Comparison of ENCODE assay signal across 9 cellular contexts in the genomic region with DNA sequence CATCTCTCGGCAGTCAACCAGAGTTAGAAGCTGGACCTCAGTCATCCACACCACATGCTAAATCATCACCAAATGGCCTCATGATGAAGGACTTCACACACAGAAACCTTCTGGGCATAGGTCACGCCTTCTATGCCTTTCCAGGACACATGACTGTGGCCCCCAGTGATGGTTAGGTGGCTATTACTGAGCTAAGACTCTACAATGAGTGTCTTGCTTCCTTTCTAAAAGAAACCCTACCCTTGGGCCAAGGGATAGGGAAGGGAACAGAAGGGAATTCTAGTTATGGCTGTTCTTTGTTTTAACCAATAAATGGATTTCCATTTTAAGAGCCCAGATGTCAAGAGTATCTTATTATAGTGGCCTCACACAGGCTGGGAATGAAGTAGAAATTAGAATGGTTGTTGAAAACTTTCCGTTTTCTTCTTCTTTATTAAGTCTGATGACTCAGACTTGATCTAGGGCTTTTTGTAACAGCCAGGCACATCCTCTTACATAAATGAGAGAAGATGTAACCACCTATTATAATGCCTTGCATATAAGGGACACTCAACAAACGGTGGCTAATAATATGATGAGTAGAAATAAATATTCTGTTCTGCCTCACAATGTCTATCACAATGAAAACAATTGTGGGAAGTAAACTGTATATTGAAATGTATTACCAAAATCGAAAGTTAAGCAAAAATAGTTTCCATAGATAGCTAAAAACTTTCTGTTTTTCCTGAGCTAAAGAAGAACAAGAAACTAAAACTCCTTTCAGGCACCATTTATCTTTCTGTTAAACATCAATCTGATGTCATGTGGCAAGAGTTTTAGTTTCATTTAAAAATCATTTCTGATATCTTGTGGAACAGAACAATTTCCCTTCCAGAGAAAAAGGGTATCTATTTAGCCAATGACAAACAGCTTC.
DNase-seq lines count a peak whose midpoint lies in the region; ATAC-seq and TF ChIP-seq lines count a peak whose summit lies in the region.
"Had no signal": no experiment of that assay in that cellular context is flagged by ENCODE, and none has a peak within 500 bp of the region (broad histone marks: within the 10 kb centered on the region; RNA-seq: fewer than 3 reads in every experiment).

No MANE protein-coding gene starts in this region.

- H3K27ac ChIP-seq in heart right ventricle: peak overlapping the region in 3 of 10 donors; percentile 13 to 37 (median 28)
- H3K27ac ChIP-seq: epithelial cell of prostate had no signal

- H3K27ac Mint-ChIP-seq in activated naive CD4-positive, alpha-beta T cell treated with anti-CD3 and anti-CD28 coated beads, Interleukin-2, amount 10 ng/mL, durations not matched to agents 7 days and 5 days: peak overlapping the region; percentile 94

- DNase-seq in activated naive CD4-positive, alpha-beta T cell treated with anti-CD3 and anti-CD28 coated beads, Interleukin-2, amount 10 ng/mL, durations not matched to agents 7 days and 5 days: no peak
- DNase-seq in activated naive CD4-positive, alpha-beta T cell treated with anti-CD3 and anti-CD28 coated beads, Interleukin-2, amount 50 U/mL, for 16 hours: no peak
- DNase-seq in NAMALWA (ENCODE audit: low spot score): peak; percentile 35
- DNase-seq in stimulated activated naive CD8-positive, alpha-beta T cell treated with anti-CD3 and anti-CD28 coated beads, Interleukin-15, Interleukin-2, amounts not matched to agents 100 U/mL and 50 U/mL, for 24 hours: no peak
- no peak for DNase-seq in HuH-7 (ENCODE audit: low spot score)
- no peak for DNase-seq in heart right ventricle
- no peak for DNase-seq in SW480 (ENCODE audit: low spot score)

- H3K36me3 Mint-ChIP-seq in activated naive CD4-positive, alpha-beta T cell treated with anti-CD3 and anti-CD28 coated beads, Interleukin-2, amount 10 ng/mL, durations not matched to agents 7 days and 5 days: no peaks in the 10 kb centered on the region

- H3K9me3 Mint-ChIP-seq in activated naive CD4-positive, alpha-beta T cell treated with anti-CD3 and anti-CD28 coated beads, Interleukin-2, amount 10 ng/mL, durations not matched to agents 7 days and 5 days: no peaks in the 10 kb centered on the region

- 72 to 78% methylated on average over 5 of the region's 5 CpGs for WGBS in heart right ventricle, 2 donors

- H3K27me3 Mint-ChIP-seq in activated naive CD4-positive, alpha-beta T cell treated with anti-CD3 and anti-CD28 coated beads, Interleukin-2, amount 10 ng/mL, durations not matched to agents 7 days and 5 days: no peaks in the 10 kb centered on the region

- peaks cover 32% of the 10 kb centered on the region for H3K4me1 Mint-ChIP-seq in activated naive CD4-positive, alpha-beta T cell treated with anti-CD3 and anti-CD28 coated beads, Interleukin-2, amount 10 ng/mL, durations not matched to agents 7 days and 5 days

- CTCF ChIA-PET in activated naive CD4-positive, alpha-beta T cell treated with anti-CD3 and anti-CD28 coated beads, Interleukin-2, amount 10 ng/mL, durations not matched to agents 7 days and 5 days (lab: Charles Lee): interaction anchor here (1.1 to 1.9 kb wide), 3 partner anchors 11 to 170 kb away, joined by 3 to 5 read pairs (median 3); no protein-coding TSS in a partner anchor

- no peaks in the 10 kb centered on the region for H3K27me3 ChIP-seq in heart right ventricle

- no peak overlapping the region for H3K4me3 ChIP-seq in heart right ventricle

- TF ChIP-seq CTCF in heart right ventricle (IDR thresholded peaks at IDR 0.05): no peak

- intact Hi-C loops in heart right ventricle (cut with DNase I): no loop called here

- ATAC-seq in HG02852 (IDR thresholded peaks at IDR 0.05; ENCODE audit: unreplicated experiment) (peak; percentile 47), heart right ventricle (no peak)
- ATAC-seq in stimulated activated naive CD8-positive, alpha-beta T cell treated with anti-CD3 and anti-CD28 coated beads, Interleukin-15, Interleukin-2, amounts not matched to agents 100 U/mL and 50 U/mL, for 24 hours: peak; percentile 57

- peaks cover 0 to 19% (median 6%) of the 10 kb centered on the region in 9 donors for H3K4me1 ChIP-seq in heart right ventricle

- no peaks in the 10 kb centered on the region for H3K36me3 ChIP-seq in heart right ventricle

- H3K4me3 Mint-ChIP-seq in activated naive CD4-positive, alpha-beta T cell treated with anti-CD3 and anti-CD28 coated beads, Interleukin-2, amount 10 ng/mL, durations not matched to agents 7 days and 5 days: no peak overlapping the region

- no peaks in the 10 kb centered on the region for H3K9me3 ChIP-seq in heart right ventricle

Comparison
In these comparisons a context has a peak if more than half of its experiments do, and no peak if none do; other contexts are left out.
1. ATAC-seq: peak in HG02852 (single experiment) and stimulated activated naive CD8-positive, alpha-beta T cell treated with anti-CD3 and anti-CD28 coated beads, Interleukin-15, Interleukin-2, amounts not matched to agents 100 U/mL and 50 U/mL, for 24 hours (single experiment); none in heart right ventricle (0 of 8).